11 cellular contexts compared by ENCODE assay signal in genomic region chr4:142354794-142355416, GRCh38.
DNase-seq lines count a peak whose midpoint lies in the region; ATAC-seq and TF ChIP-seq lines count a peak whose summit lies in the region.
"Had no signal": no experiment of that assay in that cellular context is flagged by ENCODE, and none has a peak within 500 bp of the region (broad histone marks: within the 10 kb centered on the region; RNA-seq: fewer than 3 reads in every experiment).

No MANE protein-coding gene starts in this region.

- H3K27ac ChIP-seq in CD8-positive, alpha-beta memory T cell (ENCODE audit: low read depth, low read length): no peak overlapping the region
- H3K27ac ChIP-seq: parathyroid adenoma had no signal

- peak; percentile 76 for ATAC-seq in activated CD8-positive, alpha-beta T cell treated with anti-CD3 and anti-CD28 coated beads for 36 hours
- ATAC-seq in HG03460 (IDR thresholded peaks at IDR 0.05; ENCODE audit: unreplicated experiment): no peak

- intact Hi-C loops in activated CD8-positive, alpha-beta T cell treated with anti-CD3 and anti-CD28 coated beads for 36 hours (cut with micrococcal nuclease): loop anchor here (5.0 to 10.0 kb wide), 3 partner anchors 52 to 490 kb away; partner anchors contain the start of gene INPP4B
- intact Hi-C loops in Caco-2 (cut with micrococcal nuclease; ENCODE audit: unreplicated experiment): loop anchor here (1.0 to 10.0 kb wide), 3 partner anchors 8 to 228 kb away; no protein-coding TSS in a partner anchor

- peaks cover 82 to 99% (median 98%) of the 10 kb centered on the region in 3 donors for H3K4me1 Mint-ChIP-seq in CD8-positive, alpha-beta memory T cell
- H3K4me1 Mint-ChIP-seq in activated CD8-positive, alpha-beta T cell treated with anti-CD3 and anti-CD28 coated beads for 36 hours (ENCODE audit: low read depth): peaks cover 93% of the 10 kb centered on the region
- peaks cover 69% of the 10 kb centered on the region for H3K4me1 Mint-ChIP-seq in mesothelial cell of epicardium
- peaks cover 17% of the 10 kb centered on the region for H3K4me1 Mint-ChIP-seq in Caco-2 (ENCODE audit: low read depth, unreplicated experiment)

- no peaks in the 10 kb centered on the region for H3K36me3 Mint-ChIP-seq in CD8-positive, alpha-beta memory T cell
- peaks cover 22% of the 10 kb centered on the region for H3K36me3 Mint-ChIP-seq in activated CD8-positive, alpha-beta T cell treated with anti-CD3 and anti-CD28 coated beads for 36 hours (ENCODE audit: low read depth)
- H3K36me3 Mint-ChIP-seq in mesothelial cell of epicardium (no peaks in the 10 kb centered on the region), Caco-2 (ENCODE audit: insufficient read depth, unreplicated experiment) (no peaks in the 10 kb centered on the region)

- peak in 2 of 5 donors; percentile 56 to 63 for DNase-seq in CD8-positive, alpha-beta memory T cell
- DNase-seq in Jurkat, Clone E6-1 (ENCODE audit: low read depth, low spot score): peak; percentile 72
- peak; percentile 28 for DNase-seq in activated CD8-positive, alpha-beta T cell treated with anti-CD3 and anti-CD28 coated beads for 36 hours
- DNase-seq in mesothelial cell of epicardium (ENCODE audit: low spot score in 2 of 2, unreplicated experiment in 2 of 2): no peak
- no peak for DNase-seq in Caco-2
- no peak for DNase-seq in GM13976 (ENCODE audit: low spot score)
- DNase-seq: left cardiac atrium; Peyer's patch; stimulated activated CD4-positive, alpha-beta T cell treated with anti-CD3 and anti-CD28 coated beads, Interleukin-4, amount 100 ng/mL, for 24 hours had no signal

- in situ Hi-C loops in GM13976 (cut with MboI; ENCODE audit: low sequenced_read_pairs, unreplicated experiment): loop anchor here (25.0 kb wide), 1 partner anchor 482 kb away; the partner anchor contains the start of gene INPP4B

- no TSS peak for BruUV-seq in Caco-2 (replicated peaks; lab: Mats Ljungman, UMichigan)

- POLR2A ChIA-PET in CD8-positive, alpha-beta memory T cell (lab: Charles Lee): interaction anchor here (1.1 to 1.3 kb wide), 3 partner anchors 47 to 51 kb away, joined by 3 to 5 read pairs (median 4); no protein-coding TSS in a partner anchor
- POLR2A ChIA-PET in activated CD8-positive, alpha-beta T cell treated with anti-CD3 and anti-CD28 coated beads for 36 hours (lab: Charles Lee): interaction anchor here (0.6 to 2.6 kb wide), 7 partner anchors 12 to 82 kb away, joined by 3 to 9 read pairs (median 3); no protein-coding TSS in a partner anchor
- POLR2A ChIA-PET in Caco-2 (lab: Charles Lee): no interaction called here

- H3K27me3 Mint-ChIP-seq in CD8-positive, alpha-beta memory T cell: no peaks in the 10 kb centered on the region
- H3K27me3 Mint-ChIP-seq in activated CD8-positive, alpha-beta T cell treated with anti-CD3 and anti-CD28 coated beads for 36 hours: no peaks in the 10 kb centered on the region
- H3K27me3 Mint-ChIP-seq in mesothelial cell of epicardium (ENCODE audit: low read depth) (no peaks in the 10 kb centered on the region), Caco-2 (ENCODE audit: insufficient read depth, unreplicated experiment) (no peaks in the 10 kb centered on the region)

- no peaks in the 10 kb centered on the region for H3K9me3 ChIP-seq in CD8-positive, alpha-beta memory T cell (ENCODE audit: low read length)
- no peaks in the 10 kb centered on the region for H3K9me3 ChIP-seq in Caco-2
- H3K9me3 ChIP-seq: Peyer's patch had no signal

- CTCF ChIA-PET in CD8-positive, alpha-beta memory T cell (lab: Charles Lee): interaction anchor here (0.8 to 6.8 kb wide), 17 partner anchors 10 to 374 kb away, joined by 3 to 64 read pairs (median 4); no protein-coding TSS in a partner anchor
- CTCF ChIA-PET in activated CD8-positive, alpha-beta T cell treated with anti-CD3 and anti-CD28 coated beads for 36 hours (lab: Charles Lee): interaction anchor here (0.9 to 6.3 kb wide), 23 partner anchors 11 to 388 kb away, joined by 3 to 60 read pairs (median 4); no protein-coding TSS in a partner anchor
- CTCF ChIA-PET in Caco-2 (lab: Charles Lee): interaction anchor here (1.4 kb wide), 1 partner anchor 365 kb away, joined by 4 read pairs; no protein-coding TSS in a partner anchor

- peak overlapping the region; percentile 73 to 99 (median 86) for H3K27ac Mint-ChIP-seq in CD8-positive, alpha-beta memory T cell
- peak overlapping the region; percentile 84 for H3K27ac Mint-ChIP-seq in activated CD8-positive, alpha-beta T cell treated with anti-CD3 and anti-CD28 coated beads for 36 hours
- H3K27ac Mint-ChIP-seq in mesothelial cell of epicardium: peak overlapping the region; percentile 83
- H3K27ac Mint-ChIP-seq in Caco-2 (ENCODE audit: unreplicated experiment): no peak overlapping the region

- H3K4me3 ChIP-seq in CD8-positive, alpha-beta memory T cell (ENCODE audit: low read length): peak overlapping the region; percentile 20
- no peak overlapping the region for H3K4me3 ChIP-seq in Jurkat, Clone E6-1 (ENCODE audit: low read length)
- no peak overlapping the region for H3K4me3 ChIP-seq in Caco-2 (ENCODE audit: low read depth, low read length)
- H3K4me3 ChIP-seq: Peyer's patch had no signal

- H3K36me3 ChIP-seq in CD8-positive, alpha-beta memory T cell (ENCODE audit: insufficient read depth, low read length): no peaks in the 10 kb centered on the region
- H3K36me3 ChIP-seq in Caco-2 (ENCODE audit: control insufficient read depth, insufficient read depth, low read length): no peaks in the 10 kb centered on the region
- H3K36me3 ChIP-seq: Peyer's patch had no signal

- H3K4me3 Mint-ChIP-seq in CD8-positive, alpha-beta memory T cell: peak overlapping the region; percentile 32 to 85 (median 64)
- peak overlapping the region; percentile 14 for H3K4me3 Mint-ChIP-seq in activated CD8-positive, alpha-beta T cell treated with anti-CD3 and anti-CD28 coated beads for 36 hours
- H3K4me3 Mint-ChIP-seq in mesothelial cell of epicardium (no peak overlapping the region), Caco-2 (ENCODE audit: unreplicated experiment) (no peak overlapping the region)

- H3K27me3 ChIP-seq in CD8-positive, alpha-beta memory T cell (ENCODE audit: insufficient read depth, low read length, poor library complexity, severe bottlenecking): no peaks in the 10 kb centered on the region
- H3K27me3 ChIP-seq in Caco-2 (replicated peaks; ENCODE audit: control insufficient read depth, insufficient read depth, low read length): no peaks in the 10 kb centered on the region
- H3K27me3 ChIP-seq: Peyer's patch had no signal

- H3K4me1 ChIP-seq in CD8-positive, alpha-beta memory T cell (ENCODE audit: insufficient read depth, low read length): peaks cover 84% of the 10 kb centered on the region
- peaks cover 67% of the 10 kb centered on the region for H3K4me1 ChIP-seq in Caco-2
- H3K4me1 ChIP-seq: parathyroid adenoma had no signal

- no peaks in the 10 kb centered on the region for H3K9me3 Mint-ChIP-seq in CD8-positive, alpha-beta memory T cell
- H3K9me3 Mint-ChIP-seq in activated CD8-positive, alpha-beta T cell treated with anti-CD3 and anti-CD28 coated beads for 36 hours: peaks cover 4% of the 10 kb centered on the region
- H3K9me3 Mint-ChIP-seq in mesothelial cell of epicardium (no peaks in the 10 kb centered on the region), Caco-2 (ENCODE audit: unreplicated experiment) (peaks cover 8% of the 10 kb centered on the region)

- TF ChIP-seq CTCF in activated CD8-positive, alpha-beta T cell treated with anti-CD3 and anti-CD28 coated beads for 36 hours (IDR thresholded peaks at IDR 0.05): no peak
- TF ChIP-seq CTCF in mesothelial cell of epicardium (IDR thresholded peaks at IDR 0.05; ENCODE audit: unreplicated experiment): no peak
- TF ChIP-seq CTCF in Caco-2 (IDR thresholded peaks at IDR 0.05; ENCODE audit: insufficient read depth in 1 of 2, low read depth in 1 of 2, low read length in 1 of 2, severe bottlenecking in 1 of 2, unreplicated experiment in 1 of 2): no peak
- TF ChIP-seq CTCF in GM13976 (IDR thresholded peaks at IDR 0.05; ENCODE audit: borderline replicate concordance, control extremely low read depth, extremely low read depth, insufficient read depth, missing control alignments): no peak

Comparison
In these comparisons a context has a peak if more than half of its experiments do, and no peak if none do; other contexts are left out.
1. DNase-seq: peak in Jurkat, Clone E6-1 (single experiment) and activated CD8-positive, alpha-beta T cell treated with anti-CD3 and anti-CD28 coated beads for 36 hours (single experiment); none in mesothelial cell of epicardium (0 of 2), Caco-2 (0 of 2) and GM13976 (single experiment).
2. H3K4me3 Mint-ChIP-seq: peak in CD8-positive, alpha-beta memory T cell (7 of 7) and activated CD8-positive, alpha-beta T cell treated with anti-CD3 and anti-CD28 coated beads for 36 hours (single experiment); none in mesothelial cell of epicardium (single experiment) and Caco-2 (single experiment).